In the genomic region with DNA sequence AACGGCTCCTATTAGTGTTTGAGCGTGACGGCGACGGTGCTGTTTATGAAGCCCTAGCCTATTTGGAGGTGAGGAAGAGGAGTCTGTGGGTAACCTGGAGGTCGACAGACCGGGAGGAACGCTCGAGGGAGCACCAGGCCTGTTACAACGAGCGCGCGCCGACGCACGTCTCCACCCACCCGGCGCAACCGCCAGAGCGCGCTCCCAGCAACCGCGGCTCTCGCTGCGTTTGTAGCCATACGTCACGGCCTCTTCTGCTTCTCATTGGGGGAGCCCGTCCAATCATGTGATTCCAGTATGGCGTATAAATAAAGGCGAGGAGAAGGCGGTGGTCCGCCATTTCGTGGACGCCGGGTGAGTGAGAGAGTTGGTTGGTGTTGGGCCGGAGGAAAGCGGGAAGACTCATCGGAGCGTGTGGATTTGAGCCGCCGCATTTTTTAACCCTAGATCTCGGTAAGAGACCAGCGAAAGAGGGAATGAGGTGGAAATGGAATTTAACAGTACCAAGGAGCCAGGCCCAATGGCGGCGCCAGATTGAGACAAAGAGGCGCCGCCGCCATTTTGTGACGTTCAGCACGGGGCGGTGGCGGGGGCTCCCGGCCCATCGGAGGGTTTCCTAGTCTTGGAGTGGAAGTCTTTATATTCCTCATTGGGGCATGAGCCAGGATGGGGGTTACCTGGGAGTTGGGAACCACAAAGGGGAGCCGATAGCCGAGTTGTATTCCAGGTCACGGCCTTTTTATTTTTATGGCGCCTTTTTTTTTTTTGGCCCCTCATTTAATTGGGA, we compare ENCODE assay signal across 1 cellular context.
A peak's percentile ranks its signal among the peaks of the same experiment; 100 is the strongest.
TF ChIP-seq lines count a peak whose summit lies in the region.

A gene (plus strand): TSS at position 334 of the 787 bp plus-strand sequence. CDS start 2,401 bp downstream, outside the sequence.

TF ChIP-seq in K562, 482 proteins besides CTCF, POLR2A, EP300 and RAD21 (continued from another document and continues in another):
- TF ChIP-seq, protein P1, sequence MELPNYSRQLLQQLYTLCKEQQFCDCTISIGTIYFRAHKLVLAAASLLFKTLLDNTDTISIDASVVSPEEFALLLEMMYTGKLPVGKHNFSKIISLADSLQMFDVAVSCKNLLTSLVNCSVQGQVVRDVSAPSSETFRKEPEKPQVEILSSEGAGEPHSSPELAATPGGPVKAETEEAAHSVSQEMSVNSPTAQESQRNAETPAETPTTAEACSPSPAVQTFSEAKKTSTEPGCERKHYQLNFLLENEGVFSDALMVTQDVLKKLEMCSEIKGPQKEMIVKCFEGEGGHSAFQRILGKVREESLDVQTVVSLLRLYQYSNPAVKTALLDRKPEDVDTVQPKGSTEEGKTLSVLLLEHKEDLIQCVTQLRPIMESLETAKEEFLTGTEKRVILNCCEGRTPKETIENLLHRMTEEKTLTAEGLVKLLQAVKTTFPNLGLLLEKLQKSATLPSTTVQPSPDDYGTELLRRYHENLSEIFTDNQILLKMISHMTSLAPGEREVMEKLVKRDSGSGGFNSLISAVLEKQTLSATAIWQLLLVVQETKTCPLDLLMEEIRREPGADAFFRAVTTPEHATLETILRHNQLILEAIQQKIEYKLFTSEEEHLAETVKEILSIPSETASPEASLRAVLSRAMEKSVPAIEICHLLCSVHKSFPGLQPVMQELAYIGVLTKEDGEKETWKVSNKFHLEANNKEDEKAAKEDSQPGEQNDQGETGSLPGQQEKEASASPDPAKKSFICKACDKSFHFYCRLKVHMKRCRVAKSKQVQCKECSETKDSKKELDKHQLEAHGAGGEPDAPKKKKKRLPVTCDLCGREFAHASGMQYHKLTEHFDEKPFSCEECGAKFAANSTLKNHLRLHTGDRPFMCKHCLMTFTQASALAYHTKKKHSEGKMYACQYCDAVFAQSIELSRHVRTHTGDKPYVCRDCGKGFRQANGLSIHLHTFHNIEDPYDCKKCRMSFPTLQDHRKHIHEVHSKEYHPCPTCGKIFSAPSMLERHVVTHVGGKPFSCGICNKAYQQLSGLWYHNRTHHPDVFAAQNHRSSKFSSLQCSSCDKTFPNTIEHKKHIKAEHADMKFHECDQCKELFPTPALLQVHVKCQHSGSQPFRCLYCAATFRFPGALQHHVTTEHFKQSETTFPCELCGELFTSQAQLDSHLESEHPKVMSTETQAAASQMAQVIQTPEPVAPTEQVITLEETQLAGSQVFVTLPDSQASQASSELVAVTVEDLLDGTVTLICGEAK (IDR thresholded peaks at IDR 0.05): no peak
- TF ChIP-seq, protein P1 (CRISPR knock-in tag; IDR thresholded peaks at IDR 0.05): 0 out of 2 replicates have a peak, but pooled peaks have one; percentile 23
- TF ChIP-seq RBM22 (IDR thresholded peaks at IDR 0.05; ENCODE audit: low read depth, low read length, poor library complexity, severe bottlenecking): peak; percentile 98
- TF ChIP-seq RFX1 (IDR thresholded peaks at IDR 0.05): peak; percentile 79
- TF ChIP-seq MEF2D (tag; conservative IDR thresholded peaks at IDR 0.05; ENCODE audit: low read depth): no peak; the same call in 1 of the 2 replicates
- TF ChIP-seq ZSCAN29 (IDR thresholded peaks at IDR 0.05): 0 out of 2 replicates have a peak, but pooled peaks have one; percentile 20
- TF ChIP-seq MCM3 (IDR thresholded peaks at IDR 0.05): no peak
- TF ChIP-seq, protein P2, sequence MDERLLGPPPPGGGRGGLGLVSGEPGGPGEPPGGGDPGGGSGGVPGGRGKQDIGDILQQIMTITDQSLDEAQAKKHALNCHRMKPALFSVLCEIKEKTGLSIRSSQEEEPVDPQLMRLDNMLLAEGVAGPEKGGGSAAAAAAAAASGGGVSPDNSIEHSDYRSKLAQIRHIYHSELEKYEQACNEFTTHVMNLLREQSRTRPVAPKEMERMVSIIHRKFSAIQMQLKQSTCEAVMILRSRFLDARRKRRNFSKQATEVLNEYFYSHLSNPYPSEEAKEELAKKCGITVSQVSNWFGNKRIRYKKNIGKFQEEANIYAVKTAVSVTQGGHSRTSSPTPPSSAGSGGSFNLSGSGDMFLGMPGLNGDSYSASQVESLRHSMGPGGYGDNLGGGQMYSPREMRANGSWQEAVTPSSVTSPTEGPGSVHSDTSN (CRISPR knock-in tag; IDR thresholded peaks at IDR 0.05; ENCODE audit: low read depth): no peak
- TF ChIP-seq, protein P2 (tag; conservative IDR thresholded peaks at IDR 0.05; ENCODE audit: low read depth): peak; percentile 23; the same call in 1 of the 2 replicates
- TF ChIP-seq, protein P3, sequence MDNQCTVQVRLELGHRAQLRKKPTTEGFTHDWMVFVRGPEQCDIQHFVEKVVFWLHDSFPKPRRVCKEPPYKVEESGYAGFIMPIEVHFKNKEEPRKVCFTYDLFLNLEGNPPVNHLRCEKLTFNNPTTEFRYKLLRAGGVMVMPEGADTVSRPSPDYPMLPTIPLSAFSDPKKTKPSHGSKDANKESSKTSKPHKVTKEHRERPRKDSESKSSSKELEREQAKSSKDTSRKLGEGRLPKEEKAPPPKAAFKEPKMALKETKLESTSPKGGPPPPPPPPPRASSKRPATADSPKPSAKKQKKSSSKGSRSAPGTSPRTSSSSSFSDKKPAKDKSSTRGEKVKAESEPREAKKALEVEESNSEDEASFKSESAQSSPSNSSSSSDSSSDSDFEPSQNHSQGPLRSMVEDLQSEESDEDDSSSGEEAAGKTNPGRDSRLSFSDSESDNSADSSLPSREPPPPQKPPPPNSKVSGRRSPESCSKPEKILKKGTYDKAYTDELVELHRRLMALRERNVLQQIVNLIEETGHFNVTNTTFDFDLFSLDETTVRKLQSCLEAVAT (IDR thresholded peaks at IDR 0.05): peak; percentile 95 to 96
- TF ChIP-seq HDAC1 (IDR thresholded peaks at IDR 0.05): peak; percentile 54 to 77; a peak in 3 of 4 replicates
- TF ChIP-seq ZNF175 (CRISPR knock-in tag; IDR thresholded peaks at IDR 0.05; ENCODE audit: low read depth): 0 out of 2 replicates have a peak, but pooled peaks have one; percentile 62
- TF ChIP-seq PML (IDR thresholded peaks at IDR 0.05; ENCODE audit: low read length): peak; percentile 99
- peak; percentile 77; the same call in 1 of the 2 replicates for TF ChIP-seq KLF1 (tag; IDR thresholded peaks at IDR 0.05)
- TF ChIP-seq, protein P4, sequence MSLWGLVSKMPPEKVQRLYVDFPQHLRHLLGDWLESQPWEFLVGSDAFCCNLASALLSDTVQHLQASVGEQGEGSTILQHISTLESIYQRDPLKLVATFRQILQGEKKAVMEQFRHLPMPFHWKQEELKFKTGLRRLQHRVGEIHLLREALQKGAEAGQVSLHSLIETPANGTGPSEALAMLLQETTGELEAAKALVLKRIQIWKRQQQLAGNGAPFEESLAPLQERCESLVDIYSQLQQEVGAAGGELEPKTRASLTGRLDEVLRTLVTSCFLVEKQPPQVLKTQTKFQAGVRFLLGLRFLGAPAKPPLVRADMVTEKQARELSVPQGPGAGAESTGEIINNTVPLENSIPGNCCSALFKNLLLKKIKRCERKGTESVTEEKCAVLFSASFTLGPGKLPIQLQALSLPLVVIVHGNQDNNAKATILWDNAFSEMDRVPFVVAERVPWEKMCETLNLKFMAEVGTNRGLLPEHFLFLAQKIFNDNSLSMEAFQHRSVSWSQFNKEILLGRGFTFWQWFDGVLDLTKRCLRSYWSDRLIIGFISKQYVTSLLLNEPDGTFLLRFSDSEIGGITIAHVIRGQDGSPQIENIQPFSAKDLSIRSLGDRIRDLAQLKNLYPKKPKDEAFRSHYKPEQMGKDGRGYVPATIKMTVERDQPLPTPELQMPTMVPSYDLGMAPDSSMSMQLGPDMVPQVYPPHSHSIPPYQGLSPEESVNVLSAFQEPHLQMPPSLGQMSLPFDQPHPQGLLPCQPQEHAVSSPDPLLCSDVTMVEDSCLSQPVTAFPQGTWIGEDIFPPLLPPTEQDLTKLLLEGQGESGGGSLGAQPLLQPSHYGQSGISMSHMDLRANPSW (CRISPR knock-in tag; IDR thresholded peaks at IDR 0.05): peak; percentile 98; the same call in 1 of the 2 replicates
- peak in 1 of 2 experiments; percentile 88; a peak in 1 of 4 replicates for TF ChIP-seq KDM4B (IDR thresholded peaks at IDR 0.05; ENCODE audit: borderline replicate concordance in 2 of 2, low read depth in 1 of 2)
- peak; percentile 100 for TF ChIP-seq RBFOX2 (IDR thresholded peaks at IDR 0.05; ENCODE audit: low read depth, low read length)
- TF ChIP-seq ELF1 (tag; IDR thresholded peaks at IDR 0.05): 0 out of 2 replicates have a peak, but pooled peaks have one; percentile 17
- 0 out of 2 replicates have a peak, but pooled peaks have one; percentile 14 for TF ChIP-seq ZNF668 (CRISPR knock-in tag; IDR thresholded peaks at IDR 0.05)
- TF ChIP-seq ZNF431 (CRISPR knock-in tag; IDR thresholded peaks at IDR 0.05): peak; percentile 79; the same call in 1 of the 2 replicates
- TF ChIP-seq, protein P5, sequence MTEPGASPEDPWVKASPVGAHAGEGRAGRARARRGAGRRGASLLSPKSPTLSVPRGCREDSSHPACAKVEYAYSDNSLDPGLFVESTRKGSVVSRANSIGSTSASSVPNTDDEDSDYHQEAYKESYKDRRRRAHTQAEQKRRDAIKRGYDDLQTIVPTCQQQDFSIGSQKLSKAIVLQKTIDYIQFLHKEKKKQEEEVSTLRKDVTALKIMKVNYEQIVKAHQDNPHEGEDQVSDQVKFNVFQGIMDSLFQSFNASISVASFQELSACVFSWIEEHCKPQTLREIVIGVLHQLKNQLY (CRISPR knock-in tag; conservative IDR thresholded peaks at IDR 0.05): peak; percentile 89 to 92; a peak in 3 of 4 replicates
- peak in 1 of 2 experiments; percentile 67; a peak in 2 of 4 replicates for TF ChIP-seq RCOR1 (IDR thresholded peaks at IDR 0.05; ENCODE audit: borderline replicate concordance in 1 of 2, low read depth in 2 of 2, low read length in 2 of 2)
- peak; percentile 99 for TF ChIP-seq POLR2H (tag; IDR thresholded peaks at IDR 0.05; ENCODE audit: low read depth)
- TF ChIP-seq CXXC5 (CRISPR knock-in tag; IDR thresholded peaks at IDR 0.05): peak; percentile 96
- TF ChIP-seq TAF1 (IDR thresholded peaks at IDR 0.05; ENCODE audit: control insufficient read depth, extremely low read depth, insufficient read depth, low read length, severe bottlenecking): peak; percentile 99
- TF ChIP-seq, protein P6, sequence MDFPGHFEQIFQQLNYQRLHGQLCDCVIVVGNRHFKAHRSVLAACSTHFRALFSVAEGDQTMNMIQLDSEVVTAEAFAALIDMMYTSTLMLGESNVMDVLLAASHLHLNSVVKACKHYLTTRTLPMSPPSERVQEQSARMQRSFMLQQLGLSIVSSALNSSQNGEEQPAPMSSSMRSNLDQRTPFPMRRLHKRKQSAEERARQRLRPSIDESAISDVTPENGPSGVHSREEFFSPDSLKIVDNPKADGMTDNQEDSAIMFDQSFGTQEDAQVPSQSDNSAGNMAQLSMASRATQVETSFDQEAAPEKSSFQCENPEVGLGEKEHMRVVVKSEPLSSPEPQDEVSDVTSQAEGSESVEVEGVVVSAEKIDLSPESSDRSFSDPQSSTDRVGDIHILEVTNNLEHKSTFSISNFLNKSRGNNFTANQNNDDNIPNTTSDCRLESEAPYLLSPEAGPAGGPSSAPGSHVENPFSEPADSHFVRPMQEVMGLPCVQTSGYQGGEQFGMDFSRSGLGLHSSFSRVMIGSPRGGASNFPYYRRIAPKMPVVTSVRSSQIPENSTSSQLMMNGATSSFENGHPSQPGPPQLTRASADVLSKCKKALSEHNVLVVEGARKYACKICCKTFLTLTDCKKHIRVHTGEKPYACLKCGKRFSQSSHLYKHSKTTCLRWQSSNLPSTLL (IDR thresholded peaks at IDR 0.05): no peak
- TF ChIP-seq, protein P7, sequence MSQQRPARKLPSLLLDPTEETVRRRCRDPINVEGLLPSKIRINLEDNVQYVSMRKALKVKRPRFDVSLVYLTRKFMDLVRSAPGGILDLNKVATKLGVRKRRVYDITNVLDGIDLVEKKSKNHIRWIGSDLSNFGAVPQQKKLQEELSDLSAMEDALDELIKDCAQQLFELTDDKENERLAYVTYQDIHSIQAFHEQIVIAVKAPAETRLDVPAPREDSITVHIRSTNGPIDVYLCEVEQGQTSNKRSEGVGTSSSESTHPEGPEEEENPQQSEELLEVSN (IDR thresholded peaks at IDR 0.05; ENCODE audit: borderline replicate concordance in 1 of 2, extremely low read depth in 1 of 2, insufficient read depth in 1 of 2, insufficient read length in 1 of 2, low read depth in 1 of 2, low read length in 1 of 2, poor library complexity in 1 of 2, severe bottlenecking in 1 of 2): peak; percentile 85 to 88
- peak; percentile 87 for TF ChIP-seq CC2D1A (IDR thresholded peaks at IDR 0.05)
- TF ChIP-seq, protein P8, sequence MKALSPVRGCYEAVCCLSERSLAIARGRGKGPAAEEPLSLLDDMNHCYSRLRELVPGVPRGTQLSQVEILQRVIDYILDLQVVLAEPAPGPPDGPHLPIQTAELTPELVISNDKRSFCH (CRISPR knock-in tag; IDR thresholded peaks at IDR 0.05): no peak
- TF ChIP-seq, protein P8 (tag; IDR thresholded peaks at IDR 0.05): peak; percentile 54; the same call in 1 of the 2 replicates
